In the genomic region with DNA sequence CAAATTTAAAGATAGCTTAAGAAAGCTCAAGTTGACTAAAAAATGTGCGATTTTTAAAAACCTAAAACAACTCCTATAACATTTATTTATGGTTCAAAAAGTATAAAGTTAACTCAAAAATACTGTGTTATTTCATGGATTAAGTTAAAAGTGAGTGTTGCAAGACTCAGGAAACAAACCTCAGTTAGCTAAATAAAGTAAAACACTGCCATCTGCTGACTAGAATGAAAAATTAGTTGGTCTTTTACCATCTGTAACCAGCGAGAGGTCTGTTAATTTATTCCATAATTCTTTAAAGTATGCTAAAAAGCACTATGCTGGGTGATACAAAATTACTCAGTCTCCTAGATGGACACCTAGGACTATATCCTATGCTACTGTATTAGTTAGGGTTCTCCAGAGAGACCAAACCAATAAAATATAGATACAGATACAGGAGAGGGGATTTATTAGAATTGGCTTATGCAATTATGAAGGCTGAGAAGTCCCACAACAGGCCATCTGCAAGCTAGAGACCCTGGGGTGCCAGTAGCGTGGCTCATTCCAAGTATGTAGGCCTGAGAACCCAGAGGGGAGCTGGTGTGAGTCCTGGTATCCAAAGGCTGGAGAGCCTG, we compare ENCODE assay signal across 8 cellular contexts. TPM values are rescaled to one million over a fixed set of nuclear protein-coding genes. Genes with fewer than 3 reads are reported as not detected.
DNase-seq lines count a peak whose midpoint lies in the region; ATAC-seq and TF ChIP-seq lines count a peak whose summit lies in the region.

No MANE protein-coding gene starts in this region.

- H3K4me1 Mint-ChIP-seq in stimulated activated naive B cell treated with anti-CD40 and anti-IgM and Interleukin-4, amounts not matched to agents 10 μg/mL and 1 μg/mL and 100 μg/mL, for 72 hours = peaks cover 9 to 12% of the 10 kb centered on the region in 2 donors

- H3K4me3 Mint-ChIP-seq in stimulated activated naive B cell treated with anti-CD40 and anti-IgM and Interleukin-4, amounts not matched to agents 10 μg/mL and 1 μg/mL and 100 μg/mL, for 72 hours = no peak overlapping the region

- no peaks in the 10 kb centered on the region for H3K9me3 Mint-ChIP-seq in stimulated activated naive B cell treated with anti-CD40 and anti-IgM and Interleukin-4, amounts not matched to agents 10 μg/mL and 1 μg/mL and 100 μg/mL, for 72 hours

- ATAC-seq in stimulated activated naive B cell treated with anti-CD40 and anti-IgM and Interleukin-4, amounts not matched to agents 10 μg/mL and 1 μg/mL and 100 μg/mL, for 72 hours (replicated peaks) = peak; percentile 48 to 59
- no peak for ATAC-seq in GM21526 (IDR thresholded peaks at IDR 0.05; ENCODE audit: low FRiP score, unreplicated experiment)

- H3K27me3 Mint-ChIP-seq in stimulated activated naive B cell treated with anti-CD40 and anti-IgM and Interleukin-4, amounts not matched to agents 10 μg/mL and 1 μg/mL and 100 μg/mL, for 72 hours = peaks cover 26 to 30% of the 10 kb centered on the region in 2 donors

- DNase-seq in NCI-H1092 treated with DMSO at 0.1 percent for 48 hours (lab: John Stamatoyannopoulos, UW) (peak; percentile 66), NCI-H1092 (lab: John Stamatoyannopoulos, UW) (no peak), KBM-7 (peak; percentile 44), SHP77 treated with DMSO at 0.1 percent for 48 hours (lab: John Stamatoyannopoulos, UW) (peak; percentile 9), fibroblast of the aortic adventitia (ENCODE audit: low read depth) (peak; percentile 82)
- no peak for DNase-seq in stimulated activated naive B cell treated with anti-CD40 and anti-IgM and Interleukin-4, amounts not matched to agents 10 μg/mL and 1 μg/mL and 100 μg/mL, for 72 hours
- DNase-seq in activated CD4-positive, alpha-beta T cell treated with anti-CD3 and anti-CD28 coated beads for 1 hour = no peak

- no peak overlapping the region for H3K4me3 ChIP-seq in fibroblast of the aortic adventitia (ENCODE audit: low read depth, low read length)

- peaks cover 1 to 4% of the 10 kb centered on the region in 2 donors for H3K36me3 Mint-ChIP-seq in stimulated activated naive B cell treated with anti-CD40 and anti-IgM and Interleukin-4, amounts not matched to agents 10 μg/mL and 1 μg/mL and 100 μg/mL, for 72 hours

- TF ChIP-seq CTCF in fibroblast of the aortic adventitia (IDR thresholded peaks at IDR 0.05; ENCODE audit: insufficient read depth, low read length) = peak; percentile 39

- H3K27ac Mint-ChIP-seq in stimulated activated naive B cell treated with anti-CD40 and anti-IgM and Interleukin-4, amounts not matched to agents 10 μg/mL and 1 μg/mL and 100 μg/mL, for 72 hours = no peak overlapping the region

- in situ Hi-C loops in KBM-7 (cut with MboI; ENCODE audit: low pct_unique_long_range_greater_than_20kb, low sequenced_read_pairs) = loop anchor here (25.0 kb wide), 1 partner anchor 234 kb away; no protein-coding TSS in a partner anchor

RNA-seq across cellular contexts. Expression of gene WDFY3, which starts 4.9 kb away (rescaled TPM):
- 26.8 and 86.9 TPM in 2 replicates for total RNA-seq in fibroblast of the aortic adventitia (ENCODE audit: low replicate concordance)

Comparison
In these comparisons a context has a peak if more than half of its experiments do, and no peak if none do; other contexts are left out.
1. DNase-seq: peak in NCI-H1092 treated with DMSO at 0.1 percent for 48 hours (single experiment), KBM-7 (single experiment), SHP77 treated with DMSO at 0.1 percent for 48 hours (single experiment) and fibroblast of the aortic adventitia (single experiment); none in NCI-H1092 (single experiment), stimulated activated naive B cell treated with anti-CD40 and anti-IgM and Interleukin-4, amounts not matched to agents 10 μg/mL and 1 μg/mL and 100 μg/mL, for 72 hours (single experiment) and activated CD4-positive, alpha-beta T cell treated with anti-CD3 and anti-CD28 coated beads for 1 hour (single experiment).